ENCODE assay signal across 23 cellular contexts in the genomic region with DNA sequence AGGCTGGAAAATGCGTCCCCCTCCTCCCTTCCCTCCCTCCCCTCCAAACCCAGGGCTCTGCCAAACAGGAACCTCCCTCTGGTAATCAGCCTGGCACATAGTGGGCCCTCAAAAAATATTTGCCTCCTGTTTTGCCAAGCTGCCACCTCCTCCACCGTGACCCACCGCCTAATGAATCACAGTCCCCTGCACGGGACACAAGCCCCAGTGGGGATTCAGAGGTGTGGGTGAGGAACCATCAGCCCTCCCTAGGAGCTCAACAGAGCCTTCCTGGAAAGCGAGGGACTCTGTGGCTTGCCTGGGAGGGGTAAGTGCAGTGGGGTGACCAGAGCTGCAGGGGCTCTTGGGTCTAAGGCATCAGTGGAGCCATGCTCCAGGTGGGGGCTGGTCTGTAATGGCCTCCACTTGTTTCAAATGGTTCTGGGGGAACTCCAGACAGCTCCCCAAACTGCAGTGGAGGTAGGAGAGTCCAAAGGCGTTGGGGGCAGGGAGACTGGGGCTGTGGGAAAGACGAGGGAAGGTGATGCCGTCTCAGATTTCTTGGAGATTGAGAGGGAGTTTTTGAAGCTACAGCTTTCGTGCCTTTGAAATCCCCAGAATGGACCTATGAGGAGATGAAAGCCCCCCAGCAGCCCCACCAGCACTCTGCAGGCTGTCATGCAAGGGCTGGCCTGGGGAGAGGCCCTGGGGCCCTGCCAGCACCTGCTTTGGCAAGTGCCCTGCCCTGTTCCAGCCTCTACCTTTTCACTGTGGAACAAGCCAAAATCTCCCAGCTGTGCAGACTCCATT. TPM values are rescaled to one million over a fixed set of nuclear protein-coding genes. Genes with fewer than 3 reads are reported as not detected.
DNase-seq lines count a peak whose midpoint lies in the region; ATAC-seq and TF ChIP-seq lines count a peak whose summit lies in the region.
"Had no signal": no experiment of that assay in that cellular context is flagged by ENCODE, and none has a peak within 500 bp of the region (broad histone marks: within the 10 kb centered on the region; RNA-seq: fewer than 3 reads in every experiment).

No MANE protein-coding gene starts in this region.

- H3K4me1 Mint-ChIP-seq in activated T-helper 17 cell treated with anti-CD3 and anti-CD28 coated beads, Interleukin-2, amount 50 U/mL, for 72 hours, result no peaks in the 10 kb centered on the region

- DNase-seq in DMS 273 (lab: John Stamatoyannopoulos, UW; ENCODE audit: unreplicated experiment) (peak; percentile 6), DMS 273 treated with DMSO at 0.1 percent for 48 hours (lab: John Stamatoyannopoulos, UW) (no peak), sciatic nerve (ENCODE audit: low spot score) (peak; percentile 12), ACHN (no peak)
- DNase-seq: activated CD4-positive, alpha-beta T cell treated with anti-CD3 and anti-CD28 coated beads for 1 hour; brain microvascular endothelial cell; cortex of kidney; DND-41; KBM-7; left cardiac atrium; MV-4-11; NCI-H2029 treated with DMSO at 0.1 percent for 48 hours; NCI-H510A; stimulated activated CD4-positive, alpha-beta T cell treated with anti-CD3 and anti-CD28 coated beads, Interleukin-2, amount 100 ng/mL, for 48 hours had no signal

- no peaks in the 10 kb centered on the region for H3K36me3 ChIP-seq in HEK293 (ENCODE audit: control insufficient read depth in 2 of 2, insufficient read depth in 1 of 2, low read length in 2 of 2)
- no peaks in the 10 kb centered on the region for H3K36me3 ChIP-seq in iPS-20b (ENCODE audit: insufficient read depth, low read depth, low read length)
- H3K36me3 ChIP-seq: brain microvascular endothelial cell had no signal

- H3K4me3 ChIP-seq in HEK293 (ENCODE audit: low read depth, low read length), result no peak overlapping the region
- H3K4me3 ChIP-seq in iPS-20b (ENCODE audit: low read length), result peak overlapping the region; percentile 50; the same call in 1 of the 2 replicates

- no peaks in the 10 kb centered on the region for H3K9me3 ChIP-seq in HEK293 (ENCODE audit: control insufficient read depth, insufficient read depth, low read depth, low read length)
- no peaks in the 10 kb centered on the region for H3K9me3 ChIP-seq in iPS-20b (ENCODE audit: insufficient read depth, low read depth, low read length)

- H3K9me3 Mint-ChIP-seq in activated T-helper 17 cell treated with anti-CD3 and anti-CD28 coated beads, Interleukin-2, amount 50 U/mL, for 72 hours, result no peaks in the 10 kb centered on the region
- H3K9me3 Mint-ChIP-seq: activated naive CD4-positive, alpha-beta T cell treated with anti-CD3 and anti-CD28 coated beads, Interleukin-2, amount 50 U/mL, for 72 hours had no signal

- POLR2A ChIA-PET in HEK293 (lab: Yijun Ruan, JAX), result no interaction called here

- intact Hi-C loops in sciatic nerve (cut with DNase I), result no loop called here

- TF ChIP-seq CTCF in HEK293 (tag by site-specific recombination; IDR thresholded peaks at IDR 0.05), result no peak

- no peak overlapping the region for H3K4me3 Mint-ChIP-seq in activated T-helper 17 cell treated with anti-CD3 and anti-CD28 coated beads, Interleukin-2, amount 50 U/mL, for 72 hours

- no peaks in the 10 kb centered on the region for H3K36me3 Mint-ChIP-seq in activated T-helper 17 cell treated with anti-CD3 and anti-CD28 coated beads, Interleukin-2, amount 50 U/mL, for 72 hours (ENCODE audit: low read depth)
- H3K36me3 Mint-ChIP-seq: activated naive CD4-positive, alpha-beta T cell treated with anti-CD3 and anti-CD28 coated beads, Interleukin-2, amount 50 U/mL, for 72 hours had no signal

- peaks cover 69% of the 10 kb centered on the region for H3K27me3 ChIP-seq in iPS-20b (ENCODE audit: insufficient read depth, low read length)

- in situ Hi-C loops in ACHN (cut with HindIII; ENCODE audit: low pct_ligation_motif_present, low pct_unique_long_range_greater_than_20kb, low sequenced_read_pairs), result no loop called here

- ATAC-seq in sciatic nerve, result no peak
- no peak for ATAC-seq in GM19324 (IDR thresholded peaks at IDR 0.05; ENCODE audit: low FRiP score, unreplicated experiment)
- ATAC-seq in activated T-helper 17 cell treated with anti-CD3 and anti-CD28 coated beads, Interleukin-2, amount 50 U/mL, for 72 hours (replicated peaks), result no peak
- ATAC-seq: left cardiac atrium had no signal

- CTCF ChIA-PET in HEK293 (lab: Yijun Ruan, JAX), result interaction anchor here (0.6 to 1.4 kb wide), 8 partner anchors 8 to 1885 kb away, joined by 3 to 10 read pairs (median 4); no protein-coding TSS in a partner anchor

- peaks cover 54% of the 10 kb centered on the region for H3K27me3 Mint-ChIP-seq in activated T-helper 17 cell treated with anti-CD3 and anti-CD28 coated beads, Interleukin-2, amount 50 U/mL, for 72 hours

- H3K27ac ChIP-seq in HEK293 (ENCODE audit: extremely low read depth, low read depth, low read length) (no peak overlapping the region), iPS-20b (ENCODE audit: low read length) (no peak overlapping the region)
- H3K27ac ChIP-seq: 22Rv1, brain microvascular endothelial cell, C4-2B, epithelial cell of prostate had no signal

- no peak overlapping the region for H3K27ac Mint-ChIP-seq in activated T-helper 17 cell treated with anti-CD3 and anti-CD28 coated beads, Interleukin-2, amount 50 U/mL, for 72 hours
- H3K27ac Mint-ChIP-seq: activated naive CD4-positive, alpha-beta T cell treated with anti-CD3 and anti-CD28 coated beads, Interleukin-2, amount 50 U/mL, for 72 hours had no signal

- H3K4me1 ChIP-seq in HEK293 (ENCODE audit: control insufficient read depth, insufficient read depth, low read length), result no peaks in the 10 kb centered on the region
- peaks cover 3% of the 10 kb centered on the region; the same call in 1 of the 2 replicates for H3K4me1 ChIP-seq in iPS-20b (ENCODE audit: insufficient read depth, low read length)

- no peak overlapping the region for H3K9ac ChIP-seq in iPS-20b (ENCODE audit: low read depth, low read length)

TF ChIP-seq in HEK293, 187 proteins besides CTCF, POLR2A, EP300 and RAD21:
- 0 out of 2 replicates have a peak, but pooled peaks have one; percentile 17 for TF ChIP-seq ZIC2 (tag by site-specific recombination; IDR thresholded peaks at IDR 0.05)
- TF ChIP-seq ZBTB10 (tag by site-specific recombination; IDR thresholded peaks at IDR 0.05), result no peak
- no peak for TF ChIP-seq ZFP69B (tag by site-specific recombination; IDR thresholded peaks at IDR 0.05)
- no peak for TF ChIP-seq ZFP37 (tag by site-specific recombination; IDR thresholded peaks at IDR 0.05)
- TF ChIP-seq TRIM28 (IDR thresholded peaks at IDR 0.05; ENCODE audit: borderline replicate concordance, low read length), result no peak
- no peak for TF ChIP-seq ZNF596 (tag by site-specific recombination; IDR thresholded peaks at IDR 0.05)
- no peak for TF ChIP-seq OVOL3 (tag by site-specific recombination; IDR thresholded peaks at IDR 0.05)
- TF ChIP-seq GLIS1 (tag by site-specific recombination; IDR thresholded peaks at IDR 0.05), result peak; percentile 28; the same call in 1 of the 2 replicates
- TF ChIP-seq GLIS2 (tag by site-specific recombination; IDR thresholded peaks at IDR 0.05), result peak; percentile 17; the same call in 1 of the 2 replicates
- no peak for TF ChIP-seq ZNF324 (tag by site-specific recombination; IDR thresholded peaks at IDR 0.05)

RNA-seq across cellular contexts. Expression of gene PPP2R2C, which starts 1.0 kb away (rescaled TPM):
- total RNA-seq in sciatic nerve, result 0.58 TPM
- total RNA-seq in activated T-helper 17 cell treated with anti-CD3 and anti-CD28 coated beads, Interleukin-2, amount 50 U/mL, for 72 hours, result not detected
- total RNA-seq: activated naive CD4-positive, alpha-beta T cell treated with anti-CD3 and anti-CD28 coated beads, Interleukin-2, amount 50 U/mL, for 72 hours; mononuclear cell had no signal

Comparison
In these comparisons a context has a peak if more than half of its experiments do, and no peak if none do; other contexts are left out.
1. DNase-seq: peak in DMS 273 (single experiment) and sciatic nerve (single experiment); none in DMS 273 treated with DMSO at 0.1 percent for 48 hours (single experiment) and ACHN (single experiment).